In genomic region chr11:63887600-63887999, GRCh38 we compare ENCODE assay signal across 1 cellular context.
TF ChIP-seq lines count a peak whose summit lies in the region.

No MANE protein-coding gene starts in this region.

TF ChIP-seq in HepG2, 621 proteins besides CTCF, POLR2A, EP300 and RAD21:
- 0 out of 2 replicates have a peak, but pooled peaks have one; percentile 4 for TF ChIP-seq GMEB1 (CRISPR knock-in tag; IDR thresholded peaks at IDR 0.05; ENCODE audit: borderline replicate concordance)
- TF ChIP-seq NFYB (CRISPR knock-in tag; IDR thresholded peaks at IDR 0.05), result no peak
- TF ChIP-seq KAT7 (CRISPR knock-in tag; IDR thresholded peaks at IDR 0.05; ENCODE audit: borderline replicate concordance), result no peak
- no peak for TF ChIP-seq PRMT3 (CRISPR knock-in tag; IDR thresholded peaks at IDR 0.05; ENCODE audit: borderline replicate concordance, low read depth)
- no peak for TF ChIP-seq EED (CRISPR knock-in tag; IDR thresholded peaks at IDR 0.05)
- no peak for TF ChIP-seq YY1 (IDR thresholded peaks at IDR 0.05; ENCODE audit: insufficient read depth, insufficient replicate concordance, low read depth, low read length)
